Comparison of ENCODE assay signal across 8 cellular contexts in genomic region chr19:55653651-55654322, GRCh38. TPM values are rescaled to one million over a fixed set of nuclear protein-coding genes. Genes with fewer than 3 reads are reported as not detected.
DNase-seq lines count a peak whose midpoint lies in the region; ATAC-seq and TF ChIP-seq lines count a peak whose summit lies in the region.

No MANE protein-coding gene starts in this region.

- H3K27ac ChIP-seq in angular gyrus (ENCODE audit: low read depth, low read length) (peak overlapping the region; percentile 99), right atrium auricular region (peak overlapping the region; percentile 97 to 99), uterus (peak overlapping the region; percentile 99 to 100)

- H3K36me3 Mint-ChIP-seq in T-helper 17 cell (ENCODE audit: low read depth), result no peaks in the 10 kb centered on the region

- peak; percentile 76 to 92 for TF ChIP-seq POLR2A in uterus (IDR thresholded peaks at IDR 0.05)

- no peaks in the 10 kb centered on the region for H3K27me3 ChIP-seq in right atrium auricular region
- no peaks in the 10 kb centered on the region for H3K27me3 ChIP-seq in uterus

- no peaks in the 10 kb centered on the region for H3K36me3 ChIP-seq in right atrium auricular region
- H3K36me3 ChIP-seq in uterus, result no peaks in the 10 kb centered on the region

- H3K27ac Mint-ChIP-seq in T-helper 17 cell, result peak overlapping the region; percentile 100

- H3K4me3 Mint-ChIP-seq in T-helper 17 cell, result peak overlapping the region; percentile 94

- DNase-seq in NCI-H1694 treated with DMSO at 0.1 percent for 48 hours (lab: John Stamatoyannopoulos, UW), result peak; percentile 98
- DNase-seq in T-helper 17 cell, result peak; percentile 97 to 99 (median 97)
- DNase-seq in right atrium auricular region (ENCODE audit: low spot score), result peak; percentile 98
- peak; percentile 94 for DNase-seq in pulmonary artery endothelial cell (ENCODE audit: low read depth, low spot score)
- peak; percentile 99 for DNase-seq in uterus

- intact Hi-C loops in uterus (cut with DNase I; ENCODE audit: low total_unique reads), result no loop called here

- peaks cover 39% of the 10 kb centered on the region for H3K4me1 Mint-ChIP-seq in T-helper 17 cell

- H3K9me3 ChIP-seq in T-helper 17 cell (ENCODE audit: control insufficient read depth, low read length, poor library complexity, severe bottlenecking), result no peaks in the 10 kb centered on the region
- no peaks in the 10 kb centered on the region for H3K9me3 ChIP-seq in right atrium auricular region
- H3K9me3 ChIP-seq in uterus, result no peaks in the 10 kb centered on the region

- peaks cover 0 to 49% of the 10 kb centered on the region in 2 donors for H3K4me1 ChIP-seq in right atrium auricular region
- peaks cover 14 to 35% of the 10 kb centered on the region in 2 donors for H3K4me1 ChIP-seq in uterus

- peak; percentile 43 for ATAC-seq in GM18502 (IDR thresholded peaks at IDR 0.05; ENCODE audit: poor library complexity, unreplicated experiment)
- peak; percentile 39 for ATAC-seq in HG02943 (IDR thresholded peaks at IDR 0.05; ENCODE audit: low read depth, unreplicated experiment)
- peak; percentile 70 for ATAC-seq in T-helper 17 cell

- peak; percentile 91 to 97 for TF ChIP-seq CTCF in right atrium auricular region (IDR thresholded peaks at IDR 0.05)
- TF ChIP-seq CTCF in uterus (IDR thresholded peaks at IDR 0.05), result peak; percentile 94 to 100 (median 99)

- H3K4me3 ChIP-seq in right atrium auricular region, result peak overlapping the region; percentile 63 to 88
- H3K4me3 ChIP-seq in uterus, result peak overlapping the region; percentile 80 to 95

- no peaks in the 10 kb centered on the region for H3K27me3 Mint-ChIP-seq in T-helper 17 cell

RNA-seq across cellular contexts. Expression of gene U2AF2, which starts 1.0 kb away (rescaled TPM):
- 100 to 1,000 TPM; 248 to 258 TPM for total RNA-seq in T-helper 17 cell
- 10 to 100 TPM; 39.0 to 61.0 TPM for total RNA-seq in right atrium auricular region
- 165 and 185 TPM in 2 replicates for total RNA-seq in pulmonary artery endothelial cell
- 100 to 1,000 TPM in 1 of 4 donors, 10 to 100 TPM in 2, 1 to 10 TPM in 1; 10.0 to 165 (median 58.1) TPM for total RNA-seq in uterus

RNA-seq across cellular contexts. Expression of gene CCDC106, which starts 5.8 kb away (rescaled TPM):
- total RNA-seq in T-helper 17 cell, result 1 to 10 TPM; 1.1 to 1.6 TPM
- 10 to 100 TPM; 19.1 to 30.0 TPM for total RNA-seq in right atrium auricular region
- 6.1 and 8.6 TPM in 2 replicates for total RNA-seq in pulmonary artery endothelial cell
- 10 to 100 TPM in 1 of 4 donors, 1 to 10 TPM in 3; 2.9 to 25.0 (median 6.7) TPM for total RNA-seq in uterus

RNA-seq across cellular contexts. Expression of gene ZNF581, which starts 10.3 kb away (rescaled TPM):
- total RNA-seq in T-helper 17 cell, result 10 to 100 TPM; 24.7 to 26.3 TPM
- total RNA-seq in right atrium auricular region, result 1 to 10 TPM; 7.5 to 8.6 TPM
- 18.0 and 33.9 TPM in 2 replicates for total RNA-seq in pulmonary artery endothelial cell
- total RNA-seq in uterus, result 10 to 100 TPM in 3 of 4 donors, 1 to 10 TPM in 1; 2.8 to 30.3 (median 12.8) TPM

RNA-seq across cellular contexts. Expression of gene ZNF580, which starts 13.0 kb away (rescaled TPM):
- 10 to 100 TPM; 40.3 to 41.8 TPM for total RNA-seq in T-helper 17 cell
- total RNA-seq in right atrium auricular region, result 10 to 100 TPM; 15.3 to 26.2 TPM
- total RNA-seq in pulmonary artery endothelial cell, result 2.5 and 2.6 TPM in 2 replicates
- total RNA-seq in uterus, result 10 to 100 TPM in 3 of 4 donors, 1 to 10 TPM in 1; 4.8 to 69.8 (median 19.1) TPM

RNA-seq across cellular contexts. Expression of gene EPN1, which starts 21.2 kb away (rescaled TPM):
- total RNA-seq in T-helper 17 cell, result 10 to 100 TPM; 42.5 to 44.1 TPM
- 100 to 1,000 TPM; 179 to 187 TPM for total RNA-seq in right atrium auricular region
- total RNA-seq in pulmonary artery endothelial cell, result 75.9 and 88.6 TPM in 2 replicates
- total RNA-seq in uterus, result 10 to 100 TPM; 27.9 to 88.4 (median 51.7) TPM

Comparison
In these comparisons a context has a peak if more than half of its experiments do, and no peak if none do; other contexts are left out.
1. Peak in every context shown above with its lines: DNase-seq, ATAC-seq, H3K4me3 ChIP-seq and H3K27ac ChIP-seq.